1 cellular context compared by ENCODE assay signal in the genomic region with DNA sequence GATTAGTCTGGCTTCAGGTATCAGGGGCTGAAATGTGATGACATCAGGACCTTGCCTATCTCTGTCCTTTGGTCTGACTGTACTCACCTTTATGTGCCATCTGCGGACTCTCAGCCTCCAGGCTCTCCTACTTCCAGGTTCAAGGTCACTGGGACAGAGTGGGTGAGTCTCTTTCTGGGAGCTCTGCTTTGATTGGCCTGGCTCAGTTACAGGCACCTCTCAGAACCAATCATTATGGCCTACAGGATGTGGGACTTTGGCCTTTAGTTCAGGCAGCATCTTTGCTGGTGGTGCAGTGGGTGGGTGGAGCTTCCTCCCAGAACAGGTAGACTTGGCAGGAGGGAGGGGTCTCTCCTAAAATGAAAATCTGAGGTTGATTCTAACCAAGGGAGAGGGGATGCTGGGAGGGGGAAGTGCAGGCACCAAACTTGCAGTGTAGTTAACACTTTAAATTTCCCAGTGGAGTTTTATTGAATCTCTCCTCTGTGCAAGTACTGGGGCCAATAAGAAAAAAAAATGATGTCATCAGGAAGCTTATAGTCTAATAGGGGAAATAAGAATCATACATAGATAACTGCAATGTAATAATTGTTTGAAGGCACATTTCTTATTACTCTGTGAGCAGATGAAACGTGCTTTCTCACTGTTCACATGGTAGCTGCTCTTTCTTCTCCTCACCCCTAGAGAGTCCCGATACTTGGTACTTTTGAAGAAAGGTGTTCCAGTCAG.
TF ChIP-seq lines count a peak whose summit lies in the region.

No MANE protein-coding gene starts in this region.

TF ChIP-seq in SK-N-SH treated with all-trans-retinoic acid at 6 μM for 48 hours, 23 proteins besides CTCF, POLR2A, EP300 and RAD21 (continued from another document):
- TF ChIP-seq SNAI2 (CRISPR knock-in tag; IDR thresholded peaks at IDR 0.05), result no peak
TF ChIP-seq in SK-N-SH treated with all-trans-retinoic acid at 6 μM for 48 hours: peak in this region for 0.
